Comparison of ENCODE assay signal across 8 cellular contexts in genomic region chrX:24647257-24648058, GRCh38. TPM values are rescaled to one million over a fixed set of nuclear protein-coding genes. Genes with fewer than 3 reads are reported as not detected.
DNase-seq lines count a peak whose midpoint lies in the region; ATAC-seq, FAIRE-seq and TF ChIP-seq lines count a peak whose summit lies in the region.

Gene PCYT1B (minus strand): TSS chrX:24647347. CDS start chrX:24647105, 242 bp downstream.

- H3K27me3 ChIP-seq in bronchial epithelial cell (ENCODE audit: control insufficient read depth, insufficient read depth, low read length) = no peaks in the 10 kb centered on the region

- DNase-seq in DMS 273 treated with DMSO at 0.1 percent for 48 hours (lab: John Stamatoyannopoulos, UW) (peak; percentile 84), HEK293T (ENCODE audit: extremely low spot score) (peak; percentile 77), NCI-H1694 (lab: John Stamatoyannopoulos, UW) (peak; percentile 92), bronchial epithelial cell (ENCODE audit: low read depth) (peak; percentile 55), iPS-NIHi11 (ENCODE audit: low spot score) (peak; percentile 78), smooth muscle cell of the brain vasculature (ENCODE audit: low read depth, low spot score) (peak; percentile 10), SIG-M5 treated with dmso at 0.1 percent for 504 hours (lab: John Stamatoyannopoulos, UW; ENCODE audit: unreplicated experiment) (no peak)

- TF ChIP-seq CTCF in bronchial epithelial cell (IDR thresholded peaks at IDR 0.05; ENCODE audit: insufficient read depth, low read length, severe bottlenecking) = no peak

- ATAC-seq in activated CD4-positive, CD25-positive, alpha-beta regulatory T cell treated with anti-CD3 and anti-CD28 coated beads, Interleukin-2, amount 50 U/mL, for 24 hours = peak; percentile 95 to 98

- no peak within 1 kb of the TSS for H3K4me3 ChIP-seq in bronchial epithelial cell (ENCODE audit: low read depth, low read length)

- POLR2A ChIA-PET in HEK293T (lab: Yijun Ruan, JAX) = no interaction called here

- CTCF ChIA-PET in HEK293T (lab: Yijun Ruan, JAX) = interaction anchor here (1.1 kb wide), 1 partner anchor 54 kb away, joined by 3 read pairs; no protein-coding TSS in a partner anchor

- no peaks in the 10 kb centered on the region for H3K36me3 ChIP-seq in bronchial epithelial cell (ENCODE audit: control insufficient read depth, insufficient read depth, low read length)

- no peak for FAIRE-seq in bronchial epithelial cell (lab: Jason Lieb, UNC)

TF ChIP-seq in HEK293T, 16 proteins besides CTCF, POLR2A, EP300 and RAD21:
- no peak for TF ChIP-seq FOXK2 (IDR thresholded peaks at IDR 0.05)
- TF ChIP-seq BHLHE40 (IDR thresholded peaks at IDR 0.05; ENCODE audit: borderline replicate concordance) = no peak
- TF ChIP-seq L3MBTL2 (conservative IDR thresholded peaks at IDR 0.05) = no peak
- TF ChIP-seq CTBP1 (IDR thresholded peaks at IDR 0.05; ENCODE audit: borderline replicate concordance) = no peak
- no peak for TF ChIP-seq LEF1 (IDR thresholded peaks at IDR 0.05; ENCODE audit: borderline replicate concordance)
- TF ChIP-seq NFRKB (IDR thresholded peaks at IDR 0.05) = no peak
- no peak for TF ChIP-seq SUZ12 (IDR thresholded peaks at IDR 0.05)
- TF ChIP-seq HDGF (IDR thresholded peaks at IDR 0.05; ENCODE audit: borderline replicate concordance) = no peak
- TF ChIP-seq FOXM1 (IDR thresholded peaks at IDR 0.05; ENCODE audit: borderline replicate concordance) = no peak
- no peak for TF ChIP-seq ZNF384 (IDR thresholded peaks at IDR 0.05)
- no peak for TF ChIP-seq ELF4 (IDR thresholded peaks at IDR 0.05)
- no peak for TF ChIP-seq SP1 (IDR thresholded peaks at IDR 0.05)
- TF ChIP-seq TARDBP (IDR thresholded peaks at IDR 0.05) = no peak
- TF ChIP-seq, protein P1, sequence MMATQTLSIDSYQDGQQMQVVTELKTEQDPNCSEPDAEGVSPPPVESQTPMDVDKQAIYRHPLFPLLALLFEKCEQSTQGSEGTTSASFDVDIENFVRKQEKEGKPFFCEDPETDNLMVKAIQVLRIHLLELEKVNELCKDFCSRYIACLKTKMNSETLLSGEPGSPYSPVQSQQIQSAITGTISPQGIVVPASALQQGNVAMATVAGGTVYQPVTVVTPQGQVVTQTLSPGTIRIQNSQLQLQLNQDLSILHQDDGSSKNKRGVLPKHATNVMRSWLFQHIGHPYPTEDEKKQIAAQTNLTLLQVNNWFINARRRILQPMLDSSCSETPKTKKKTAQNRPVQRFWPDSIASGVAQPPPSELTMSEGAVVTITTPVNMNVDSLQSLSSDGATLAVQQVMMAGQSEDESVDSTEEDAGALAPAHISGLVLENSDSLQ (IDR thresholded peaks at IDR 0.05) = no peak
TF ChIP-seq in HEK293T: peak in this region for 0.

RNA-seq across cellular contexts. Expression of gene PCYT1B, which starts in this region (rescaled TPM):
- total RNA-seq in bronchial epithelial cell = under 0.01 and 0.13 TPM in 2 replicates

Comparison
In these comparisons a context has a peak if more than half of its experiments do, and no peak if none do; other contexts are left out.
1. Peak in DNase-seq in bronchial epithelial cell; RNA of the gene not detected or under 1 TPM.